ENCODE assay signal across 1 cellular context in genomic region chr15:62482715-62483429, GRCh38.
A peak's percentile ranks its signal among the peaks of the same experiment; 100 is the strongest.
TF ChIP-seq lines count a peak whose summit lies in the region.

No MANE protein-coding gene starts in this region.

TF ChIP-seq in HepG2, 621 proteins besides CTCF, POLR2A, EP300 and RAD21 (continued from another document):
- no peak for TF ChIP-seq ZNF407 (CRISPR knock-in tag; IDR thresholded peaks at IDR 0.05; ENCODE audit: not compliant biosample characterization)
- TF ChIP-seq NCOA1 (CRISPR knock-in tag; IDR thresholded peaks at IDR 0.05) = no peak
- peak; percentile 20; the same call in 1 of the 2 replicates for TF ChIP-seq FOXK1 (CRISPR knock-in tag; IDR thresholded peaks at IDR 0.05; ENCODE audit: borderline replicate concordance, low read depth)
- no peak for TF ChIP-seq NFAT5 (CRISPR knock-in tag; IDR thresholded peaks at IDR 0.05)
- TF ChIP-seq ZUFSP (CRISPR knock-in tag; IDR thresholded peaks at IDR 0.05; ENCODE audit: borderline replicate concordance) = no peak
- TF ChIP-seq ZNF777 (CRISPR knock-in tag; IDR thresholded peaks at IDR 0.05) = no peak
- TF ChIP-seq ZBTB43 (CRISPR knock-in tag; conservative IDR thresholded peaks at IDR 0.05) = no peak
- no peak for TF ChIP-seq ZNF713 (CRISPR knock-in tag; IDR thresholded peaks at IDR 0.05)
- no peak for TF ChIP-seq ZNF574 (CRISPR knock-in tag; IDR thresholded peaks at IDR 0.05)
- no peak for TF ChIP-seq PAX8 (CRISPR knock-in tag; IDR thresholded peaks at IDR 0.05; ENCODE audit: borderline replicate concordance)
- TF ChIP-seq ZNF326 (CRISPR knock-in tag; IDR thresholded peaks at IDR 0.05; ENCODE audit: borderline replicate concordance) = no peak
- TF ChIP-seq ZNF441 (CRISPR knock-in tag; IDR thresholded peaks at IDR 0.05; ENCODE audit: borderline replicate concordance) = no peak
- no peak for TF ChIP-seq JDP2 (CRISPR knock-in tag; IDR thresholded peaks at IDR 0.05; ENCODE audit: borderline replicate concordance)
